Comparison of ENCODE assay signal across 1 cellular context in genomic region chr14:73783107-73783727, GRCh38.
TF ChIP-seq lines count a peak whose summit lies in the region.

No MANE protein-coding gene starts in this region.

TF ChIP-seq in IMR-90, 13 proteins besides CTCF, POLR2A, EP300 and RAD21 (continued from another document):
- TF ChIP-seq BHLHE40 (IDR thresholded peaks at IDR 0.05; ENCODE audit: low read depth, low read length) (no peak), MAFK (IDR thresholded peaks at IDR 0.05; ENCODE audit: low read depth, low read length) (no peak), MAZ (IDR thresholded peaks at IDR 0.05; ENCODE audit: borderline replicate concordance, low read depth, low read length) (no peak)
